ENCODE assay signal across 1 cellular context in genomic region chr3:123201557-123202427, GRCh38.
TF ChIP-seq lines count a peak whose summit lies in the region.

SEC22A (plus strand) TSS chr3:123201943; CDS start chr3:123209218, 7,275 bp downstream.

TF ChIP-seq in K562, 482 proteins besides CTCF, POLR2A, EP300 and RAD21 (continued from another document and continues in another):
- TF ChIP-seq TFAP4 (CRISPR knock-in tag; IDR thresholded peaks at IDR 0.05; ENCODE audit: borderline replicate concordance) = 0 out of 2 replicates have a peak, but pooled peaks have one; percentile 7
- peak; percentile 12 for TF ChIP-seq NFYB (IDR thresholded peaks at IDR 0.05; ENCODE audit: extremely low read depth, insufficient read length)
- peak; percentile 37; the same call in 1 of the 2 replicates for TF ChIP-seq SIN3B (IDR thresholded peaks at IDR 0.05; ENCODE audit: low read depth)
- TF ChIP-seq ZBED1 (IDR thresholded peaks at IDR 0.05) = no peak
- TF ChIP-seq E2F5 (CRISPR knock-in tag; IDR thresholded peaks at IDR 0.05) = no peak
- TF ChIP-seq ZNF354B (CRISPR knock-in tag; IDR thresholded peaks at IDR 0.05) = no peak
- no peak for TF ChIP-seq NCOA4 (IDR thresholded peaks at IDR 0.05; ENCODE audit: partially characterized antibody)
- no peak for TF ChIP-seq LEF1 (IDR thresholded peaks at IDR 0.05)
- no peak for TF ChIP-seq SREBF1 (IDR thresholded peaks at IDR 0.05; ENCODE audit: borderline replicate concordance, low read depth, low read length)
- no peak for TF ChIP-seq PCBP2 (IDR thresholded peaks at IDR 0.05; ENCODE audit: low read depth, low read length, poor library complexity, severe bottlenecking)
- TF ChIP-seq NEUROD1 (IDR thresholded peaks at IDR 0.05; ENCODE audit: borderline replicate concordance, low read depth, low read length, partially characterized antibody) = no peak
- peak; percentile 60; the same call in 1 of the 2 replicates for TF ChIP-seq POLR2H (tag; IDR thresholded peaks at IDR 0.05; ENCODE audit: low read depth)
- no peak for TF ChIP-seq SRSF1 (IDR thresholded peaks at IDR 0.05; ENCODE audit: low read depth, low read length)
- TF ChIP-seq ZNF41 (CRISPR knock-in tag; conservative IDR thresholded peaks at IDR 0.05) = no peak
- TF ChIP-seq MTA1 (IDR thresholded peaks at IDR 0.05; ENCODE audit: borderline replicate concordance) = peak; percentile 90
- no peak for TF ChIP-seq ZC3H8 (IDR thresholded peaks at IDR 0.05)
- no peak for TF ChIP-seq NFRKB (IDR thresholded peaks at IDR 0.05; ENCODE audit: low read depth)
- peak; percentile 67 for TF ChIP-seq ZFX (CRISPR knock-in tag; IDR thresholded peaks at IDR 0.05)
- no peak for TF ChIP-seq POLR2B (IDR thresholded peaks at IDR 0.05; ENCODE audit: low read depth, partially characterized antibody)
- TF ChIP-seq SAP30 (IDR thresholded peaks at IDR 0.05; ENCODE audit: borderline replicate concordance, insufficient read depth, low read depth, low read length, poor library complexity, severe bottlenecking) = peak; percentile 40
- no peak for TF ChIP-seq HNRNPH1 (optimal IDR thresholded peaks at IDR 0.05; ENCODE audit: low read depth, low read length)
- TF ChIP-seq CBX2 (IDR thresholded peaks at IDR 0.05; ENCODE audit: insufficient read depth, low read length, poor library complexity, severe bottlenecking) = no peak
- TF ChIP-seq HDAC3 (IDR thresholded peaks at IDR 0.05; ENCODE audit: borderline replicate concordance, partially characterized antibody) = no peak
- no peak for TF ChIP-seq SOX6 (IDR thresholded peaks at IDR 0.05)
- no peak for TF ChIP-seq JUND (IDR thresholded peaks at IDR 0.05; ENCODE audit: borderline replicate concordance, low read depth, low read length)
- TF ChIP-seq JUND (tag; IDR thresholded peaks at IDR 0.05; ENCODE audit: borderline replicate concordance, low read depth, low read length) = no peak
- TF ChIP-seq MEIS2 (IDR thresholded peaks at IDR 0.05; ENCODE audit: partially characterized antibody) = peak; percentile 30
- no peak for TF ChIP-seq ZSCAN32 (CRISPR knock-in tag; IDR thresholded peaks at IDR 0.05)
- no peak for TF ChIP-seq MLX (CRISPR knock-in tag; conservative IDR thresholded peaks at IDR 0.05)
- TF ChIP-seq ZFP36 (IDR thresholded peaks at IDR 0.05; ENCODE audit: low read depth, low read length, partially characterized antibody) = no peak
- no peak for TF ChIP-seq TAF15 (IDR thresholded peaks at IDR 0.05; ENCODE audit: low read depth, low read length)
- peak; percentile 62 for TF ChIP-seq KDM5B (IDR thresholded peaks at IDR 0.05; ENCODE audit: insufficient replicate concordance, low read depth, low read length)
- no peak for TF ChIP-seq KDM1A (IDR thresholded peaks at IDR 0.05)
- TF ChIP-seq CHD2 (IDR thresholded peaks at IDR 0.05; ENCODE audit: low read depth, low read length) = no peak
- peak; percentile 82; the same call in 1 of the 2 replicates for TF ChIP-seq PHF8 (IDR thresholded peaks at IDR 0.05; ENCODE audit: borderline replicate concordance, low read length)
- TF ChIP-seq KLF1 (tag; IDR thresholded peaks at IDR 0.05) = no peak
- TF ChIP-seq CEBPB (tag; IDR thresholded peaks at IDR 0.05) = no peak
- no peak for TF ChIP-seq PTTG1 (tag; IDR thresholded peaks at IDR 0.05; ENCODE audit: low read depth)
- no peak for TF ChIP-seq NFATC3 (IDR thresholded peaks at IDR 0.05)
- TF ChIP-seq ZNF407 (IDR thresholded peaks at IDR 0.05; ENCODE audit: low read depth) = no peak
- no peak for TF ChIP-seq ZNF124 (CRISPR knock-in tag; IDR thresholded peaks at IDR 0.05)
- TF ChIP-seq TAF1 (IDR thresholded peaks at IDR 0.05; ENCODE audit: control insufficient read depth, extremely low read depth, insufficient read depth, low read length, severe bottlenecking) = peak; percentile 48
- no peak for TF ChIP-seq MCM3 (IDR thresholded peaks at IDR 0.05)
- no peak for TF ChIP-seq ZNF140 (CRISPR knock-in tag; IDR thresholded peaks at IDR 0.05)
- no peak; a peak in 1 of 4 replicates for TF ChIP-seq MAZ (CRISPR knock-in tag; conservative IDR thresholded peaks at IDR 0.05 in 1 of 2, IDR thresholded peaks at IDR 0.05 in 1 of 2)
- TF ChIP-seq NCOA2 (IDR thresholded peaks at IDR 0.05; ENCODE audit: partially characterized antibody in 2 of 2) = no peak
- no peak for TF ChIP-seq CHCHD3 (CRISPR knock-in tag; IDR thresholded peaks at IDR 0.05)
- TF ChIP-seq TAL1 (IDR thresholded peaks at IDR 0.05) = no peak
- peak; percentile 86 to 88 for TF ChIP-seq NRF1 (conservative IDR thresholded peaks at IDR 0.05 in 1 of 2, IDR thresholded peaks at IDR 0.05 in 1 of 2)
- no peak for TF ChIP-seq ZBTB40 (IDR thresholded peaks at IDR 0.05)
- TF ChIP-seq ZBTB40 (CRISPR knock-in tag; IDR thresholded peaks at IDR 0.05) = no peak
